In the genomic region with DNA sequence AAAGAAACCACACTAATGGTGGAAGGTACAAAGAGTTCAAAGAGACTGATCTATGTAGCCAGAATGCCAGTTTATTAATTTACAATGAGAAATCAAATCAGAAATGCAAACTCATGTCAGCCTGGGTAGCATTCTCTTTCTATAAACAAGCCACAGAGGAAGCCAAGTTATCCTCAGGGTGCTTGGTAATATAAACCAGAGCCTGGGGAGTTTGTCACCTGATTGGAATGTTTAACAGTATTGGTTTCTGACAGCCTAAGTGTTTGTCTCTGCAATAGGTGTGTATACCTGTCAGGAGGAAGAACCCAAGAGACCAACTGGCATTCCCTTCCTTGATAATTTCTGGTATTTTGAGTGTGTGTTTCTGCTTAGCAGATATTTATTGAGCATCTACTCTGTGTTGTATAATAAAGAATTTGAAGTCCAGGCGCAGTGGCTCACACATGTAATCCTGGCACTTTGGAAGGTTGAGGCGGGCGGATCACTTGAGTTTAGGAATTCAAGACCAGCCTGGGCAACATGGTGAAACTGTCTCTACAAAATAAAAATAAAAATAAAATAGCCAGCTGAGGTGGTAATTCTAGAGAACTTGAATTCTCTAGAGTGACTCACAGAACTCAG, we compare ENCODE assay signal across 2 cellular contexts.
TF ChIP-seq lines count a peak whose summit lies in the region.

No MANE protein-coding gene starts in this region.

TF ChIP-seq in SK-N-SH, 30 proteins besides CTCF, POLR2A, EP300 and RAD21 (continued from another document):
- TF ChIP-seq ZBTB33 (IDR thresholded peaks at IDR 0.05; ENCODE audit: borderline replicate concordance, low read depth) (no peak), GATA2 (CRISPR knock-in tag; IDR thresholded peaks at IDR 0.05) (no peak)

TF ChIP-seq in SK-N-SH treated with all-trans-retinoic acid at 6 μM for 48 hours, 23 proteins besides CTCF, POLR2A, EP300 and RAD21 (continued from another document):
- no peak for TF ChIP-seq CREB5 (CRISPR knock-in tag; IDR thresholded peaks at IDR 0.05; ENCODE audit: low read depth)
- TF ChIP-seq TSHZ2 (CRISPR knock-in tag; IDR thresholded peaks at IDR 0.05): no peak
- TF ChIP-seq ZNF8 (CRISPR knock-in tag; IDR thresholded peaks at IDR 0.05): no peak
- no peak for TF ChIP-seq TCF4 (CRISPR knock-in tag; IDR thresholded peaks at IDR 0.05; ENCODE audit: borderline replicate concordance)
- no peak for TF ChIP-seq ESRRG (CRISPR knock-in tag; IDR thresholded peaks at IDR 0.05)
- no peak for TF ChIP-seq ZC3H10 (CRISPR knock-in tag; IDR thresholded peaks at IDR 0.05)
- TF ChIP-seq POU6F1 (CRISPR knock-in tag; IDR thresholded peaks at IDR 0.05; ENCODE audit: borderline replicate concordance, low read depth): no peak
- no peak for TF ChIP-seq ISL1 (CRISPR knock-in tag; IDR thresholded peaks at IDR 0.05)
- TF ChIP-seq SNAI2 (CRISPR knock-in tag; IDR thresholded peaks at IDR 0.05): no peak
- no peak for TF ChIP-seq BACH2 (CRISPR knock-in tag; IDR thresholded peaks at IDR 0.05; ENCODE audit: borderline replicate concordance)
- TF ChIP-seq CSDC2 (CRISPR knock-in tag; IDR thresholded peaks at IDR 0.05): no peak
- TF ChIP-seq CSRNP3 (CRISPR knock-in tag; IDR thresholded peaks at IDR 0.05): no peak
- TF ChIP-seq TOX (CRISPR knock-in tag; IDR thresholded peaks at IDR 0.05; ENCODE audit: borderline replicate concordance): no peak
- TF ChIP-seq ARNTL (CRISPR knock-in tag; IDR thresholded peaks at IDR 0.05; ENCODE audit: borderline replicate concordance, low read depth): no peak
- TF ChIP-seq ZFP30 (CRISPR knock-in tag; IDR thresholded peaks at IDR 0.05): no peak
- no peak for TF ChIP-seq PPARA (CRISPR knock-in tag; IDR thresholded peaks at IDR 0.05; ENCODE audit: borderline replicate concordance)
- no peak for TF ChIP-seq RARB (CRISPR knock-in tag; IDR thresholded peaks at IDR 0.05)
